In genomic region chr1:53485478-53486394, GRCh38 we compare ENCODE assay signal across 9 cellular contexts. TPM values are rescaled to one million over a fixed set of nuclear protein-coding genes. Genes with fewer than 3 reads are reported as not detected.
DNase-seq lines count a peak whose midpoint lies in the region; ATAC-seq and TF ChIP-seq lines count a peak whose summit lies in the region.
"Had no signal": no experiment of that assay in that cellular context is flagged by ENCODE, and none has a peak within 500 bp of the region (broad histone marks: within the 10 kb centered on the region; RNA-seq: fewer than 3 reads in every experiment).

No MANE protein-coding gene starts in this region.

- H3K27me3 ChIP-seq in SK-N-SH (ENCODE audit: insufficient read depth) (no peaks in the 10 kb centered on the region; the same call in 1 of the 2 replicates), cardiac muscle cell (peaks cover 8% of the 10 kb centered on the region)

- POLR2A ChIA-PET in SK-N-SH (lab: Yijun Ruan, JAX) = no interaction called here

- TF ChIP-seq EP300 in SK-N-SH (IDR thresholded peaks at IDR 0.05; ENCODE audit: borderline replicate concordance in 1 of 2, low read depth in 1 of 2, low read length in 1 of 2) = no peak

- H3K9me2 ChIP-seq in SK-N-SH = no peaks in the 10 kb centered on the region

- peak; percentile 98 for TF ChIP-seq RAD21 in SK-N-SH (IDR thresholded peaks at IDR 0.05; ENCODE audit: low read length)

- H3K4me1 ChIP-seq in SK-N-SH (ENCODE audit: control insufficient read depth in 1 of 2, insufficient read depth in 2 of 2, low read depth in 1 of 2, low read length in 1 of 2) (peaks cover 0 to 19% of the 10 kb centered on the region in 2 experiments; a peak in 1 of 4 replicates), cardiac muscle cell (ENCODE audit: low read depth) (no peaks in the 10 kb centered on the region)

- H4K20me1 ChIP-seq in SK-N-SH (ENCODE audit: insufficient read depth) = no peaks in the 10 kb centered on the region

- WGBS in SK-N-SH (ENCODE audit: low lambda C conversion rate) = 28% methylated on average over 13 of the region's 27 CpGs

- no peak overlapping the region for H3K4me2 ChIP-seq in SK-N-SH

- H3K79me2 ChIP-seq in SK-N-SH (ENCODE audit: insufficient read depth) = no peaks in the 10 kb centered on the region

- H3K36me3 Mint-ChIP-seq in activated naive CD4-positive, alpha-beta T cell treated with anti-CD3 and anti-CD28 coated beads, Interleukin-2, amount 50 U/mL, for 72 hours = no peaks in the 10 kb centered on the region

- CTCF ChIA-PET in SK-N-SH (lab: Yijun Ruan, JAX) = interaction anchor here (0.5 to 8.7 kb wide), 86 partner anchors 8 to 1126 kb away, joined by 3 to 131 read pairs (median 6); partner anchors contain the start of gene GLIS1

- H3K4me3 ChIP-seq in SK-N-SH (ENCODE audit: low read depth in 2 of 2, low read length in 1 of 2) (peak overlapping the region in 1 of 2 experiments; percentile 38; a peak in 1 of 4 replicates), cardiac muscle cell (no peak overlapping the region)

- H3K9ac ChIP-seq in SK-N-SH = no peak overlapping the region

- DNase-seq in ELR (ENCODE audit: low read depth) (peak; percentile 83), NCI-H1048 (lab: John Stamatoyannopoulos, UW) (peak; percentile 40), SK-N-SH (peak; percentile 92), cardiac muscle cell (ENCODE audit: low read depth in 1 of 2, low spot score in 1 of 2) (peak; percentile 89 to 93), renal cortical epithelial cell (ENCODE audit: low read depth) (peak; percentile 41)
- peak in 1 of 2 donors; percentile 76 for DNase-seq in activated naive CD4-positive, alpha-beta T cell treated with anti-CD3 and anti-CD28 coated beads, Interleukin-2, amount 50 U/mL, for 72 hours (ENCODE audit: low spot score in 2 of 2)

- no peak overlapping the region for H2AFZ ChIP-seq in SK-N-SH (ENCODE audit: low read depth)

- H3K27ac Mint-ChIP-seq in activated naive CD4-positive, alpha-beta T cell treated with anti-CD3 and anti-CD28 coated beads, Interleukin-2, amount 50 U/mL, for 72 hours = no peak overlapping the region

- TF ChIP-seq CTCF in SK-N-SH (IDR thresholded peaks at IDR 0.05) (peak; percentile 93), cardiac muscle cell (IDR thresholded peaks at IDR 0.05; ENCODE audit: low read depth, low read length) (peak; percentile 94)

- ATAC-seq in activated naive CD4-positive, alpha-beta T cell treated with anti-CD3 and anti-CD28 coated beads, Interleukin-2, amount 50 U/mL, for 72 hours = peak; percentile 83 to 87
- ATAC-seq in GM21515 (IDR thresholded peaks at IDR 0.05; ENCODE audit: unreplicated experiment) (no peak), HG02588 (IDR thresholded peaks at IDR 0.05; ENCODE audit: unreplicated experiment) (no peak)

- H3K27ac ChIP-seq in SK-N-SH (ENCODE audit: low read depth in 2 of 2, low read length in 1 of 2) (no peak overlapping the region), cardiac muscle cell (no peak overlapping the region)

- H3F3A ChIP-seq in SK-N-SH (replicated peaks; ENCODE audit: insufficient read depth) = no peaks in the 10 kb centered on the region

- H3K9me3 Mint-ChIP-seq in activated naive CD4-positive, alpha-beta T cell treated with anti-CD3 and anti-CD28 coated beads, Interleukin-2, amount 50 U/mL, for 72 hours = no peaks in the 10 kb centered on the region

- H3K9me3 ChIP-seq in SK-N-SH (no peaks in the 10 kb centered on the region), cardiac muscle cell (ENCODE audit: low read depth) (no peaks in the 10 kb centered on the region)

- no peaks in the 10 kb centered on the region for H3K36me3 ChIP-seq in SK-N-SH (replicated peaks in 1 of 2; ENCODE audit: control insufficient read depth in 1 of 2, insufficient read depth in 2 of 2, low read length in 1 of 2)
- H3K36me3 ChIP-seq in cardiac muscle cell = no peaks in the 10 kb centered on the region

TF ChIP-seq in SK-N-SH, 30 proteins besides CTCF, POLR2A, EP300 and RAD21:
- peak; percentile 96 for TF ChIP-seq SMC3 (IDR thresholded peaks at IDR 0.05; ENCODE audit: low read depth, low read length)
- TF ChIP-seq YY1 (IDR thresholded peaks at IDR 0.05; ENCODE audit: low read depth) = no peak

RNA-seq across cellular contexts. Expression of gene DMRTB1, which starts 26.5 kb away (rescaled TPM):
- polyA plus RNA-seq in SK-N-SH (2012; rRNA removed) (not detected in 2 replicates), cardiac muscle cell (not detected in 2 replicates)
- polyA plus RNA-seq in SK-N-SH (2012; cell fraction: cytosol; rRNA removed) = not detected in 2 replicates
- polyA plus RNA-seq in SK-N-SH (2012; cell fraction: nucleus; rRNA removed) = not detected in 2 replicates
- total RNA-seq in activated naive CD4-positive, alpha-beta T cell treated with anti-CD3 and anti-CD28 coated beads, Interleukin-2, amount 50 U/mL, for 72 hours = not detected
- total RNA-seq in cardiac muscle cell (not detected in 2 replicates), renal cortical epithelial cell (not detected in 2 replicates)
- total RNA-seq: frontal cortex had no signal

Comparison
In these comparisons a context has a peak if more than half of its experiments do, and no peak if none do; other contexts are left out.
1. ATAC-seq: peak in activated naive CD4-positive, alpha-beta T cell treated with anti-CD3 and anti-CD28 coated beads, Interleukin-2, amount 50 U/mL, for 72 hours (2 of 2); none in GM21515 (single experiment) and HG02588 (single experiment).